In genomic region chr1:156749429-156750118, GRCh38 we compare ENCODE assay signal across 8 cellular contexts. TPM values are rescaled to one million over a fixed set of nuclear protein-coding genes. Genes with fewer than 3 reads are reported as not detected.
A peak's percentile ranks its signal among the peaks of the same experiment; 100 is the strongest.
DNase-seq lines count a peak whose midpoint lies in the region; ATAC-seq and TF ChIP-seq lines count a peak whose summit lies in the region.

No MANE protein-coding gene starts in this region.

- no peaks in the 10 kb centered on the region for H3K27me3 Mint-ChIP-seq in central memory CD8-positive, alpha-beta T cell

- ATAC-seq in central memory CD8-positive, alpha-beta T cell (replicated peaks; ENCODE audit: extremely low read depth, poor library complexity, severe bottlenecking): no peak

- POLR2A ChIA-PET in BJ (lab: Charles Lee): no interaction called here

- no peaks in the 10 kb centered on the region for H3K9me3 Mint-ChIP-seq in central memory CD8-positive, alpha-beta T cell

- H3K4me1 Mint-ChIP-seq in central memory CD8-positive, alpha-beta T cell: peaks cover 58% of the 10 kb centered on the region

- DNase-seq in BJ (ENCODE audit: low read depth) (no peak), myocyte (ENCODE audit: low read depth) (peak; percentile 29), pons (ENCODE audit: low spot score) (no peak), activated gamma-delta T cell treated with Interleukin-2 at 50 U/mL for 16 hours (no peak), GM03348 (ENCODE audit: low spot score) (no peak)
- no peak for DNase-seq in Jurkat, Clone E6-1 (ENCODE audit: low read depth, low spot score)
- no peak for DNase-seq in central memory CD8-positive, alpha-beta T cell (ENCODE audit: low spot score in 2 of 2)
- DNase-seq in stimulated activated naive CD4-positive, alpha-beta T cell (lab: John Stamatoyannopoulos, UW): no peak

- peak overlapping the region; percentile 79 for H3K4me3 ChIP-seq in BJ (ENCODE audit: low read depth, low read length)
- H3K4me3 ChIP-seq in Jurkat, Clone E6-1 (ENCODE audit: low read length): peak overlapping the region; percentile 98

- peak overlapping the region; percentile 88 for H3K4me3 Mint-ChIP-seq in central memory CD8-positive, alpha-beta T cell

- peaks cover 3% of the 10 kb centered on the region; the same call in 1 of the 2 replicates for H3K36me3 ChIP-seq in BJ (ENCODE audit: control insufficient read depth, insufficient read depth, low read length)

- H3K27ac Mint-ChIP-seq in central memory CD8-positive, alpha-beta T cell (ENCODE audit: low read depth): peak overlapping the region; percentile 98

- no peaks in the 10 kb centered on the region for H3K27me3 ChIP-seq in BJ (ENCODE audit: control insufficient read depth, insufficient read depth, low read length)

- CTCF ChIA-PET in BJ (lab: Yijun Ruan, JAX): interaction anchor here (1.0 kb wide), 1 partner anchor 24 kb away, joined by 3 read pairs; no protein-coding TSS in a partner anchor

- TF ChIP-seq CTCF in BJ (IDR thresholded peaks at IDR 0.05; ENCODE audit: insufficient read depth, low read depth, low read length): no peak

- peaks cover 18% of the 10 kb centered on the region for H3K36me3 Mint-ChIP-seq in central memory CD8-positive, alpha-beta T cell (ENCODE audit: insufficient read depth)

RNA-seq across cellular contexts. Expression of gene HDGF, which starts 1.9 kb away (rescaled TPM):
- 179 and 180 TPM in 2 replicates for polyA plus RNA-seq in BJ (2011; rRNA removed)
- polyA minus RNA-seq in BJ (2011; rRNA and poly(A)+ RNA removed): 74.3 and 87.1 TPM in 2 replicates
- 382 TPM for polyA plus RNA-seq in Jurkat, Clone E6-1 (2012; ENCODE audit: insufficient read depth, insufficient read length)
- total RNA-seq in myocyte: 299 and 305 TPM in 2 replicates
- polyA plus RNA-seq in myocyte (2012): 214 TPM

RNA-seq across cellular contexts. Expression of gene MRPL24, which starts 8.7 kb away (rescaled TPM):
- polyA plus RNA-seq in BJ (2011; rRNA removed): 104 and 120 TPM in 2 replicates
- polyA minus RNA-seq in BJ (2011; rRNA and poly(A)+ RNA removed): 20.5 and 27.5 TPM in 2 replicates
- 221 TPM for polyA plus RNA-seq in Jurkat, Clone E6-1 (2012; ENCODE audit: insufficient read depth, insufficient read length)
- total RNA-seq in myocyte: 60.6 and 65.6 TPM in 2 replicates
- polyA plus RNA-seq in myocyte (2012): 107 TPM

RNA-seq across cellular contexts. Expression of gene PRCC, which starts 17.8 kb away (rescaled TPM):
- polyA plus RNA-seq in BJ (2011; rRNA removed): 60.3 and 93.6 TPM in 2 replicates
- 62.6 and 103 TPM in 2 replicates for polyA minus RNA-seq in BJ (2011; rRNA and poly(A)+ RNA removed)
- polyA plus RNA-seq in Jurkat, Clone E6-1 (2012; ENCODE audit: insufficient read depth, insufficient read length): 84.1 TPM
- total RNA-seq in myocyte: 50.1 and 52.6 TPM in 2 replicates
- 68.2 TPM for polyA plus RNA-seq in myocyte (2012)

RNA-seq across cellular contexts. Expression of gene ISG20L2, which starts 21.0 kb away (rescaled TPM):
- 30.6 and 36.6 TPM in 2 replicates for polyA plus RNA-seq in BJ (2011; rRNA removed)
- polyA minus RNA-seq in BJ (2011; rRNA and poly(A)+ RNA removed): 13.3 and 22.1 TPM in 2 replicates
- 44.6 TPM for polyA plus RNA-seq in Jurkat, Clone E6-1 (2012; ENCODE audit: insufficient read depth, insufficient read length)
- 12.8 and 19.7 TPM in 2 replicates for total RNA-seq in myocyte
- 24.2 TPM for polyA plus RNA-seq in myocyte (2012)

RNA-seq across cellular contexts. Expression of gene METTL25B, which starts 21.3 kb away (rescaled TPM):
- polyA plus RNA-seq in BJ (2011; rRNA removed): 9.5 and 14.6 TPM in 2 replicates
- polyA minus RNA-seq in BJ (2011; rRNA and poly(A)+ RNA removed): 8.6 and 11.3 TPM in 2 replicates
- polyA plus RNA-seq in Jurkat, Clone E6-1 (2012; ENCODE audit: insufficient read depth, insufficient read length): 31.8 TPM
- total RNA-seq in myocyte: 8.9 and 13.5 TPM in 2 replicates
- polyA plus RNA-seq in myocyte (2012): 17.0 TPM
